Comparison of ENCODE assay signal across 11 cellular contexts in the genomic region with DNA sequence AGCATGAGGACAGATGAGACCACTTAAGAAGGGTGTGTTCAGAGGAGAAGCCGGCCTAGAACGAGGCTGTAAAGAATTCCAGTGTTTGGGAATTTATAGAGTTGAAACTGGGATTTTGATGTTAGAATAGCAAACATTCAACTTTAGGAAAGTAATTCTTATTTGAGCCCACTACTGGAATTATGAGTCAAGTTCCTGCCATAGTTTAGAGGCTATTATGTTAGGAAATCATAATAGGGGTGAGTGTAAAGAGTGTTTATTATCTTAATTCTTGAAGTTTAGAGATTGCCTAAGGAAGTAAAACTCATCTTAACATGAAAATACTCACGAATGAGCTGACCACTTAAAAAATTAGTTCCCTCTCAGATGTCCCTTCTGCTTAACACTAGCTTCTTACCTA. TPM values are rescaled to one million over a fixed set of nuclear protein-coding genes. Genes with fewer than 3 reads are reported as not detected.
DNase-seq lines count a peak whose midpoint lies in the region; ATAC-seq and TF ChIP-seq lines count a peak whose summit lies in the region.
"Had no signal": no experiment of that assay in that cellular context is flagged by ENCODE, and none has a peak within 500 bp of the region (broad histone marks: within the 10 kb centered on the region; RNA-seq: fewer than 3 reads in every experiment).

No MANE protein-coding gene starts in this region.

- H3K9ac ChIP-seq in neural progenitor cell, result no peak overlapping the region

- no peaks in the 10 kb centered on the region for H3K27me3 ChIP-seq in neural progenitor cell
- H3K27me3 ChIP-seq: gastrocnemius medialis had no signal

- no peak overlapping the region for H3K27ac Mint-ChIP-seq in neural progenitor cell

- TF ChIP-seq CTCF in NB4 (IDR thresholded peaks at IDR 0.05; ENCODE audit: low read depth, low read length) (no peak), coronary artery (IDR thresholded peaks at IDR 0.05) (no peak), neural progenitor cell (IDR thresholded peaks at IDR 0.05) (no peak), GM13977 (IDR thresholded peaks at IDR 0.05; ENCODE audit: extremely low read depth, insufficient read depth, missing control alignments) (no peak)

- H2AFZ ChIP-seq in neural progenitor cell (replicated peaks), result no peak overlapping the region

- H3K36me3 Mint-ChIP-seq in neural progenitor cell, result peaks cover 6% of the 10 kb centered on the region

- no peak for TF ChIP-seq POLR2A in NB4 (IDR thresholded peaks at IDR 0.05; ENCODE audit: extremely low read depth, insufficient read length)

- DNase-seq in ELR (ENCODE audit: low read depth), result peak; percentile 24
- DNase-seq in NB4 (ENCODE audit: low read depth), result no peak
- no peak for DNase-seq in coronary artery (ENCODE audit: low spot score)
- DNase-seq in neural progenitor cell (ENCODE audit: low spot score), result no peak
- DNase-seq in stimulated activated CD4-positive, alpha-beta T cell treated with anti-CD3 and anti-CD28 coated beads, Interleukin-15, amount 100 ng/mL, for 24 hours, result no peak
- DNase-seq in GM13977 (ENCODE audit: low spot score), result no peak
- DNase-seq: gastrocnemius medialis; NK-92 treated with Interleukin-12 subunit alpha and Interleukin-12 subunit beta, amount 100 ng/mL, for 24 hours; WERI-Rb-1 had no signal

- peaks cover 18% of the 10 kb centered on the region for H3K36me3 ChIP-seq in neural progenitor cell

- H3K4me2 ChIP-seq in neural progenitor cell, result peak overlapping the region; percentile 98

- peaks cover 26% of the 10 kb centered on the region for H3K4me1 Mint-ChIP-seq in neural progenitor cell

- no peaks in the 10 kb centered on the region for H3K9me3 ChIP-seq in neural progenitor cell (ENCODE audit: low read depth)
- H3K9me3 ChIP-seq: gastrocnemius medialis had no signal

- H3K27ac ChIP-seq in coronary artery, result no peak overlapping the region
- no peak overlapping the region for H3K27ac ChIP-seq in neural progenitor cell
- H3K27ac ChIP-seq: gastrocnemius medialis, WERI-Rb-1 had no signal

- peak overlapping the region; percentile 94 for H3K4me3 ChIP-seq in NB4 (ENCODE audit: low read depth, low read length)
- H3K4me3 ChIP-seq in coronary artery, result peak overlapping the region; percentile 100
- H3K4me3 ChIP-seq in neural progenitor cell, result no peak overlapping the region

- peak overlapping the region; percentile 98 for H3K4me3 Mint-ChIP-seq in neural progenitor cell

- H4K20me1 ChIP-seq in neural progenitor cell (ENCODE audit: low read depth), result peaks cover 45% of the 10 kb centered on the region

- in situ Hi-C loops in GM13977 (cut with MboI; ENCODE audit: low pct_unique_long_range_greater_than_20kb, low sequenced_read_pairs, unreplicated experiment), result loop anchor here (25.0 kb wide), 1 partner anchor 559 kb away; no protein-coding TSS in a partner anchor

- peaks cover 69% of the 10 kb centered on the region for H3K79me2 ChIP-seq in neural progenitor cell (ENCODE audit: low read depth)

- H3K27me3 Mint-ChIP-seq in neural progenitor cell (ENCODE audit: insufficient read depth, low read depth), result no peaks in the 10 kb centered on the region

- ATAC-seq in GM21786 (IDR thresholded peaks at IDR 0.05; ENCODE audit: unreplicated experiment), result no peak
- ATAC-seq: gastrocnemius medialis had no signal

- no peaks in the 10 kb centered on the region for H3K9me3 Mint-ChIP-seq in neural progenitor cell

- peaks cover 15% of the 10 kb centered on the region for H3K4me1 ChIP-seq in neural progenitor cell

- peaks cover 29% of the 10 kb centered on the region for H3F3A ChIP-seq in neural progenitor cell (ENCODE audit: low read depth)

RNA-seq across cellular contexts. Expression of gene CBLL1, which starts 2.1 kb away (rescaled TPM):
- 40.6 and 58.0 TPM in 2 replicates for total RNA-seq in neural progenitor cell (ENCODE audit: low replicate concordance)

RNA-seq across cellular contexts. Expression of gene SLC26A3, which starts 57.0 kb away (rescaled TPM):
- not detected in 2 replicates for total RNA-seq in neural progenitor cell (ENCODE audit: low replicate concordance)
- total RNA-seq: temporal lobe had no signal
